In the genomic region with DNA sequence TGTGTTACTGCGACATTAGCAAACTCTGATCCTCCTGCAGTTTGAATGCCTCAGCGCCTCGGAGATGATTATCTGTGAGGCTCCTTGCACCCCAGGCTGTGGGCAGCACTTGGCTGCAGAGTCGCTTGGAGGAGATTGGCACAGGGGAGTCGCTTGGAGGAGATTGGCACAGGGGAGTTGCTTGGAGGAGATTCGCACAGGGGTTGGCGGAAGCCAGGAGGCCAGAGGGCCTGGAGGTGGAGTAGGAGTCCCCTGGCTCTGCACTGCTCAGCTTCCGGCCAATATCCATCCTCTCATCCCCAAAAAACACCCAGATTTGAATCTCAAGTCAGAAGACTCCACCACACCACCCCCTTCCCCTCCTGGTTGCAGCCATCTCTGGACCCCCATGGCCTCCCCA, we compare ENCODE assay signal across 37 cellular contexts.
"Had no signal": no experiment of that assay in that cellular context is flagged by ENCODE, and none has a peak within 500 bp of the region (broad histone marks: within the 10 kb centered on the region; RNA-seq: fewer than 3 reads in every experiment).

No MANE protein-coding gene starts in this region.

- H3K36me3 Mint-ChIP-seq: activated CD8-positive, alpha-beta memory T cell treated with anti-CD3 and anti-CD28 coated beads, Interleukin-2, amount 10 ng/mL, durations not matched to agents 7 days and 5 days; activated naive CD4-positive, alpha-beta T cell treated with anti-CD3 and anti-CD28 coated beads, Interleukin-2, amount 10 ng/mL, durations not matched to agents 7 days and 5 days; activated naive CD4-positive, alpha-beta T cell treated with anti-CD3 and anti-CD28 coated beads, Interleukin-2, amount 50 U/mL, for 24 hours; activated naive CD8-positive, alpha-beta T cell; activated naive CD8-positive, alpha-beta T cell treated with anti-CD3 and anti-CD28 coated beads, Interleukin-2, amount 10 ng/mL, durations not matched to agents 7 days and 5 days; brain; WTC11 had no signal

- H3K9me3 ChIP-seq: ascending aorta had no signal

- H3K27ac ChIP-seq: ascending aorta, cardiac muscle cell, WERI-Rb-1 had no signal

- H3K4me1 ChIP-seq: ascending aorta had no signal

- DNase-seq: activated CD4-positive, alpha-beta memory T cell treated with anti-CD3 and anti-CD28 coated beads, Interleukin-2, amount 10 ng/mL, durations not matched to agents 7 days and 5 days; activated CD4-positive, alpha-beta T cell treated with anti-CD3 and anti-CD28 coated beads for 1 hour; activated CD4-positive, alpha-beta T cell treated with anti-CD3 and anti-CD28 coated beads for 36 hours; activated CD4-positive, alpha-beta T cell treated with anti-CD3 and anti-CD28 coated beads for 48 hours; activated CD4-positive, alpha-beta T cell treated with anti-CD3 and anti-CD28 coated beads, Interleukin-2, amount 10 ng/mL, durations not matched to agents 7 days and 5 days; activated CD4-positive, alpha-beta T cell treated with anti-CD3 and anti-CD28 coated beads, Interleukin-2, amount 50 U/mL, for 48 hours; activated CD4-positive, CD25-positive, alpha-beta regulatory T cell; activated CD8-positive, alpha-beta memory T cell treated with anti-CD3 and anti-CD28 coated beads for 24 hours; activated CD8-positive, alpha-beta memory T cell treated with anti-CD3 and anti-CD28 coated beads, Interleukin-2, amount 10 ng/mL, durations not matched to agents 7 days and 5 days; activated CD8-positive, alpha-beta memory T cell treated with anti-CD3 and anti-CD28 coated beads, Interleukin-2, amount 50 U/mL, for 48 hours; activated CD8-positive, alpha-beta T cell treated with anti-CD3 and anti-CD28 coated beads, Interleukin-2, amount 10 ng/mL, durations not matched to agents 7 days and 5 days; activated effector memory CD4-positive, alpha-beta T cell treated with Interleukin-2 at 50 U/mL for 16 hours; activated gamma-delta T cell; activated naive CD4-positive, alpha-beta T cell treated with anti-CD3 and anti-CD28 coated beads, Interleukin-2, amount 10 ng/mL, durations not matched to agents 7 days and 5 days; activated naive CD4-positive, alpha-beta T cell treated with Interleukin-2 at 50 U/mL for 16 hours; activated naive CD8-positive, alpha-beta T cell treated with anti-CD3 and anti-CD28 coated beads, Interleukin-2, amount 10 ng/mL, durations not matched to agents 7 days and 5 days; activated naive CD8-positive, alpha-beta T cell treated with anti-CD3 and anti-CD28 coated beads, Interleukin-2, amount 50 U/mL, for 24 hours; activated T-cell treated with anti-CD3 and anti-CD28 coated beads, Interleukin-2, amount 50 U/mL, for 24 hours; activated T-cell treated with anti-CD3 and anti-CD28 coated beads, Interleukin-2, amount 50 U/mL, for 48 hours; amygdala; caudate nucleus; cerebellar nuclear complex; T-helper 1 cell; T-helper 2 cell; T-helper 9 cell; WERI-Rb-1 had no signal

- H3K27me3 ChIP-seq: ascending aorta had no signal

- ATAC-seq: activated CD4-positive, alpha-beta T cell treated with anti-CD3 and anti-CD28 coated beads for 36 hours; activated CD4-positive, CD25-positive, alpha-beta regulatory T cell treated with anti-CD3 and anti-CD28 coated beads, Interleukin-2, amount 50 U/mL, for 24 hours; activated CD8-positive, alpha-beta memory T cell treated with anti-CD3 and anti-CD28 coated beads, Interleukin-2, amount 10 ng/mL, durations not matched to agents 7 days and 5 days; activated CD8-positive, alpha-beta T cell treated with anti-CD3 and anti-CD28 coated beads, Interleukin-2, amount 10 ng/mL, durations not matched to agents 7 days and 5 days; activated naive CD8-positive, alpha-beta T cell treated with anti-CD3 and anti-CD28 coated beads, Interleukin-2, amount 50 U/mL, for 24 hours; WTC11 had no signal

- H3K4me1 Mint-ChIP-seq: activated CD4-positive, alpha-beta memory T cell treated with anti-CD3 and anti-CD28 coated beads, Interleukin-2, amount 10 ng/mL, durations not matched to agents 7 days and 5 days; activated CD4-positive, alpha-beta T cell treated with anti-CD3 and anti-CD28 coated beads for 36 hours; activated CD4-positive, alpha-beta T cell treated with anti-CD3 and anti-CD28 coated beads, Interleukin-2, amount 10 ng/mL, durations not matched to agents 7 days and 5 days; activated CD8-positive, alpha-beta memory T cell treated with anti-CD3 and anti-CD28 coated beads, Interleukin-2, amount 10 ng/mL, durations not matched to agents 7 days and 5 days; activated naive CD4-positive, alpha-beta T cell treated with anti-CD3 and anti-CD28 coated beads, Interleukin-2, amount 10 ng/mL, durations not matched to agents 7 days and 5 days; activated naive CD4-positive, alpha-beta T cell treated with anti-CD3 and anti-CD28 coated beads, Interleukin-2, amount 50 U/mL, for 24 hours; activated naive CD8-positive, alpha-beta T cell treated with anti-CD3 and anti-CD28 coated beads, Interleukin-2, amount 10 ng/mL, durations not matched to agents 7 days and 5 days; activated naive CD8-positive, alpha-beta T cell treated with anti-CD3 and anti-CD28 coated beads, Interleukin-2, amount 50 U/mL, for 24 hours; central memory CD8-positive, alpha-beta T cell had no signal

- H3K27ac Mint-ChIP-seq: activated CD4-positive, alpha-beta memory T cell treated with anti-CD3 and anti-CD28 coated beads, Interleukin-2, amount 10 ng/mL, durations not matched to agents 7 days and 5 days; activated CD4-positive, alpha-beta T cell treated with anti-CD3 and anti-CD28 coated beads for 36 hours; activated CD4-positive, alpha-beta T cell treated with anti-CD3 and anti-CD28 coated beads, Interleukin-2, amount 10 ng/mL, durations not matched to agents 7 days and 5 days; activated CD8-positive, alpha-beta memory T cell treated with anti-CD3 and anti-CD28 coated beads, Interleukin-2, amount 10 ng/mL, durations not matched to agents 7 days and 5 days; activated CD8-positive, alpha-beta T cell treated with anti-CD3 and anti-CD28 coated beads, Interleukin-2, amount 10 ng/mL, durations not matched to agents 7 days and 5 days; activated naive CD4-positive, alpha-beta T cell treated with anti-CD3 and anti-CD28 coated beads, Interleukin-2, amount 10 ng/mL, durations not matched to agents 7 days and 5 days; activated naive CD4-positive, alpha-beta T cell treated with anti-CD3 and anti-CD28 coated beads, Interleukin-2, amount 50 U/mL, for 24 hours; activated naive CD8-positive, alpha-beta T cell; activated naive CD8-positive, alpha-beta T cell treated with anti-CD3 and anti-CD28 coated beads, Interleukin-2, amount 10 ng/mL, durations not matched to agents 7 days and 5 days; activated naive CD8-positive, alpha-beta T cell treated with anti-CD3 and anti-CD28 coated beads, Interleukin-2, amount 50 U/mL, for 24 hours; activated T-cell treated with anti-CD3 and anti-CD28 coated beads, Interleukin-2, amount 50 U/mL, for 24 hours; activated T-helper 2 cell treated with anti-CD3 and anti-CD28 coated beads, Interferon-gamma antibody, Interleukin-2, Interleukin-4, amounts not matched to agents 10 μg/mL and 5 μg/mL and 100 μg/mL, durations not matched to agents 14 hours and 24 hours and 36 hours; T-helper 1 cell treated with Interleukin-12 subunit alpha and Interleukin-12 subunit beta and Interleukin-4 antibody, amounts not matched to agents 30 μg/mL and 1 μg/mL, for 36 hours; T-helper 2 cell treated with Interferon-gamma antibody and Interleukin-4, amounts not matched to agents 5 μg/mL and 100 μg/mL, for 36 hours; WTC11 had no signal

- H3K4me3 Mint-ChIP-seq: activated CD4-positive, alpha-beta memory T cell treated with anti-CD3 and anti-CD28 coated beads, Interleukin-2, amount 10 ng/mL, durations not matched to agents 7 days and 5 days; activated CD4-positive, alpha-beta T cell treated with anti-CD3 and anti-CD28 coated beads for 36 hours; activated CD4-positive, alpha-beta T cell treated with anti-CD3 and anti-CD28 coated beads, Interleukin-2, amount 10 ng/mL, durations not matched to agents 7 days and 5 days; activated CD8-positive, alpha-beta memory T cell treated with anti-CD3 and anti-CD28 coated beads, Interleukin-2, amount 10 ng/mL, durations not matched to agents 7 days and 5 days; activated CD8-positive, alpha-beta T cell treated with anti-CD3 and anti-CD28 coated beads, Interleukin-2, amount 10 ng/mL, durations not matched to agents 7 days and 5 days; activated naive CD4-positive, alpha-beta T cell treated with anti-CD3 and anti-CD28 coated beads, Interleukin-2, amount 10 ng/mL, durations not matched to agents 7 days and 5 days; activated naive CD4-positive, alpha-beta T cell treated with anti-CD3 and anti-CD28 coated beads, Interleukin-2, amount 50 U/mL, for 24 hours; activated naive CD8-positive, alpha-beta T cell; activated naive CD8-positive, alpha-beta T cell treated with anti-CD3 and anti-CD28 coated beads, Interleukin-2, amount 10 ng/mL, durations not matched to agents 7 days and 5 days; activated naive CD8-positive, alpha-beta T cell treated with anti-CD3 and anti-CD28 coated beads, Interleukin-2, amount 50 U/mL, for 24 hours; activated T-cell treated with anti-CD3 and anti-CD28 coated beads, Interleukin-2, amount 50 U/mL, for 24 hours; brain; central memory CD8-positive, alpha-beta T cell; T-helper 1 cell treated with Interleukin-12 subunit alpha and Interleukin-12 subunit beta and Interleukin-4 antibody, amounts not matched to agents 30 μg/mL and 1 μg/mL, for 36 hours; T-helper 2 cell treated with Interferon-gamma antibody and Interleukin-4, amounts not matched to agents 5 μg/mL and 100 μg/mL, for 36 hours; WTC11 had no signal

- H3K9me3 Mint-ChIP-seq: activated CD4-positive, alpha-beta memory T cell treated with anti-CD3 and anti-CD28 coated beads, Interleukin-2, amount 10 ng/mL, durations not matched to agents 7 days and 5 days; activated CD4-positive, alpha-beta T cell treated with anti-CD3 and anti-CD28 coated beads, Interleukin-2, amount 10 ng/mL, durations not matched to agents 7 days and 5 days; activated naive CD4-positive, alpha-beta T cell treated with anti-CD3 and anti-CD28 coated beads, Interleukin-2, amount 10 ng/mL, durations not matched to agents 7 days and 5 days; activated naive CD4-positive, alpha-beta T cell treated with anti-CD3 and anti-CD28 coated beads, Interleukin-2, amount 50 U/mL, for 24 hours; activated naive CD8-positive, alpha-beta T cell treated with anti-CD3 and anti-CD28 coated beads, Interleukin-2, amount 10 ng/mL, durations not matched to agents 7 days and 5 days; activated naive CD8-positive, alpha-beta T cell treated with anti-CD3 and anti-CD28 coated beads, Interleukin-2, amount 50 U/mL, for 24 hours; activated T-cell treated with anti-CD3 and anti-CD28 coated beads, Interleukin-2, amount 50 U/mL, for 24 hours; activated T-helper 2 cell treated with anti-CD3 and anti-CD28 coated beads, Interferon-gamma antibody, Interleukin-2, Interleukin-4, amounts not matched to agents 10 μg/mL and 5 μg/mL and 100 μg/mL, durations not matched to agents 14 hours and 24 hours and 36 hours; brain; central memory CD8-positive, alpha-beta T cell; T-helper 1 cell treated with Interleukin-12 subunit alpha and Interleukin-12 subunit beta and Interleukin-4 antibody, amounts not matched to agents 30 μg/mL and 1 μg/mL, for 36 hours; T-helper 2 cell treated with Interferon-gamma antibody and Interleukin-4, amounts not matched to agents 5 μg/mL and 100 μg/mL, for 36 hours; WTC11 had no signal
